ENCODE assay signal across 7 cellular contexts in genomic region chr20:25178563-25179438, GRCh38. TPM values are rescaled to one million over a fixed set of nuclear protein-coding genes. Genes with fewer than 3 reads are reported as not detected.
A peak's percentile ranks its signal among the peaks of the same experiment; 100 is the strongest.
DNase-seq lines count a peak whose midpoint lies in the region; ATAC-seq and TF ChIP-seq lines count a peak whose summit lies in the region.

No MANE protein-coding gene starts in this region.

- TF ChIP-seq CTCF in DND-41 (IDR thresholded peaks at IDR 0.05; ENCODE audit: borderline replicate concordance, extremely low read depth, low read length, poor library complexity, severe bottlenecking), result peak; percentile 99
- peak; percentile 85 for TF ChIP-seq CTCF in kidney epithelial cell (IDR thresholded peaks at IDR 0.05; ENCODE audit: insufficient read depth, low read length, poor library complexity, severe bottlenecking)
- peak; percentile 55 to 67 for TF ChIP-seq CTCF in suprapubic skin (IDR thresholded peaks at IDR 0.05)

- POLR2A ChIA-PET in HEK293T (lab: Yijun Ruan, JAX), result interaction anchor here (2.1 kb wide), 1 partner anchor 17 kb away, joined by 9 read pairs; the partner anchor contains the start of gene ENTPD6

- no peaks in the 10 kb centered on the region for H3K79me2 ChIP-seq in DND-41 (ENCODE audit: insufficient read depth, low read length)

- H3K4me1 ChIP-seq in DND-41 (ENCODE audit: insufficient read depth, low read length), result no peaks in the 10 kb centered on the region; the same call in 1 of the 2 replicates
- H3K4me1 ChIP-seq in suprapubic skin, result peaks cover 12% of the 10 kb centered on the region

- TF ChIP-seq POLR2A in suprapubic skin (IDR thresholded peaks at IDR 0.05), result no peak

- in situ Hi-C loops in T47D (cut with HindIII; ENCODE audit: low pct_unique_long_range_greater_than_20kb, low sequenced_read_pairs), result no loop called here

- peak; percentile 85 for ATAC-seq in DND-41 (ENCODE audit: insufficient read depth, low read depth)
- no peak for ATAC-seq in GM18519 (IDR thresholded peaks at IDR 0.05; ENCODE audit: low FRiP score, unreplicated experiment)

- H3K36me3 ChIP-seq in DND-41 (ENCODE audit: insufficient read depth, low read length), result no peaks in the 10 kb centered on the region
- H3K36me3 ChIP-seq in kidney epithelial cell (ENCODE audit: control insufficient read depth, insufficient read depth, low read length), result no peaks in the 10 kb centered on the region
- no peaks in the 10 kb centered on the region for H3K36me3 ChIP-seq in suprapubic skin

- H3K9ac ChIP-seq in DND-41 (ENCODE audit: low read depth, low read length), result no peak overlapping the region

- 0 out of 2 replicates have a peak overlapping the region, but pooled peaks have one; percentile 10 for H3K27ac ChIP-seq in DND-41 (ENCODE audit: low read length)
- no peak overlapping the region for H3K27ac ChIP-seq in suprapubic skin

- 30% methylated on average over 7 of the region's 7 CpGs for WGBS in suprapubic skin

- no peaks in the 10 kb centered on the region for H3K27me3 ChIP-seq in DND-41 (ENCODE audit: insufficient read depth, low read length, poor library complexity)
- H3K27me3 ChIP-seq in kidney epithelial cell (ENCODE audit: control insufficient read depth, insufficient read depth, low read length), result no peaks in the 10 kb centered on the region
- H3K27me3 ChIP-seq in suprapubic skin, result no peaks in the 10 kb centered on the region

- no peaks in the 10 kb centered on the region for H4K20me1 ChIP-seq in DND-41 (ENCODE audit: insufficient read depth, low read length)

- CTCF ChIA-PET in HEK293T (lab: Yijun Ruan, JAX), result interaction anchor here (0.6 kb wide), 2 partner anchors 38 to 183 kb away, joined by 5 to 7 read pairs; no protein-coding TSS in a partner anchor

- H3K9me3 ChIP-seq in DND-41 (ENCODE audit: insufficient read depth, low read length, severe bottlenecking), result no peaks in the 10 kb centered on the region
- H3K9me3 ChIP-seq in suprapubic skin, result no peaks in the 10 kb centered on the region

- H3K4me2 ChIP-seq in DND-41 (ENCODE audit: insufficient read depth, low read length), result no peak overlapping the region

- no peak for TF ChIP-seq EP300 in suprapubic skin (IDR thresholded peaks at IDR 0.05)

- H2AFZ ChIP-seq in DND-41 (ENCODE audit: low read depth, low read length), result peak overlapping the region; percentile 28; the same call in 1 of the 2 replicates

- H3K4me3 ChIP-seq in DND-41 (ENCODE audit: low read depth in 1 of 2, low read length in 2 of 2) (no peak overlapping the region), kidney epithelial cell (ENCODE audit: low read depth, low read length) (no peak overlapping the region), suprapubic skin (no peak overlapping the region)

- DNase-seq in DND-41, result peak; percentile 44
- peak; percentile 55 for DNase-seq in HEK293T (ENCODE audit: extremely low spot score)
- DNase-seq in NCI-H774 (lab: John Stamatoyannopoulos, UW), result peak; percentile 25
- DNase-seq in T47D (ENCODE audit: low read depth in 1 of 2, low spot score in 1 of 2), result peak; percentile 51 to 93
- peak; percentile 14 for DNase-seq in kidney epithelial cell (ENCODE audit: low read depth)
- no peak for DNase-seq in suprapubic skin (ENCODE audit: low spot score in 2 of 2)

TF ChIP-seq in HEK293T, 16 proteins besides CTCF, POLR2A, EP300 and RAD21:
- TF ChIP-seq L3MBTL2 (conservative IDR thresholded peaks at IDR 0.05), result 0 out of 2 replicates have a peak, but pooled peaks have one; percentile 31
- TF ChIP-seq FOXK2 (IDR thresholded peaks at IDR 0.05), result peak; percentile 91
- peak; percentile 78 for TF ChIP-seq ZNF384 (IDR thresholded peaks at IDR 0.05)
- no peak for TF ChIP-seq TARDBP (IDR thresholded peaks at IDR 0.05)

RNA-seq across cellular contexts. Expression of gene ENTPD6, which starts 16.7 kb away (rescaled TPM):
- total RNA-seq in kidney epithelial cell, result 79.5 and 80.1 TPM in 2 replicates
- total RNA-seq in suprapubic skin, result 100 to 1,000 TPM in 1 of 4 donors, 10 to 100 TPM in 3; 33.8 to 103 (median 47.0) TPM

Comparison
In these comparisons a context has a peak if more than half of its experiments do, and no peak if none do; other contexts are left out.
1. DNase-seq: peak in DND-41 (single experiment), HEK293T (single experiment), NCI-H774 (single experiment), T47D (2 of 2) and kidney epithelial cell (single experiment); none in suprapubic skin (0 of 2).
2. Peak in every context shown above with its lines, with median percentiles within 50 percentile points of each other: CTCF ChIP-seq.